ENCODE assay signal across 8 cellular contexts in the genomic region with DNA sequence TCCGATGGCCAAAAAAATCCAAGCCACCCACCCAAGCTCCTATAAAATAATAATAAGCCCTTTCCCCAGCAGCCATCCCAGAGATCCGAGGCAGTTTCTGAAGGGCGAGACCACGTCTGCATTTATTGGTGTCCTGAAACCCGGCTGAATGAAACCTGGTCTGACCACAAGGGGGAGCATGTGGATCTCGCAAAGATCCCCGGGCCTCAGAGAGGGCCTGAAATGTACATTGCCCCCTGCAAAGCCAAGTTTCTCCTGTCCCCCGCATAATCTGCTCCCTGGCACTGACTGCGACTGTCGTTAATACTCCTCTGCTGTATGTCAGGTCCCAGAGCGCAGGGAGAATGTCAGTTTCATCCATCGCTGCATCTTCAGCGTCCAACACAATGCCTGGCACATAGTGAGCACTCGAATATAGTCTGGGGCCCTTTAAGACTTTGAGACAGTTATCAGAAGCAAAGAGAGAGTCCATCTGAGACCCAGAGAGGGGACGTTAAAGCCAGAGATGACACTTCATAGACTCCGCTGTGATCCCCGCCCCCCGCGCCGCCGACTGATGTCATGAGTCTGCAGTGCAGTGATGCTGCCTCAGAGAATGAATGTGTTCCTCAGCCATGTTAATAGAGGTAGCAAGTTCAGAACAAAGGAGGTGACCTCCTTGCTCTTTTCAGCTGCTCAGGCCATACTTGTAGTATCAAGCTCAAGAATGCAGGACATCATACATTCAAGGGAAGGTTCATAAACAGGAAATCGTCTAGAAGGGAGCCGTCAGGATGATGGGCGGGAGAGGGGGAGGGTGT.
DNase-seq lines count a peak whose midpoint lies in the region; ATAC-seq and TF ChIP-seq lines count a peak whose summit lies in the region.

No MANE protein-coding gene starts in this region.

- peak; percentile 83 for TF ChIP-seq RAD21 in Ishikawa (IDR thresholded peaks at IDR 0.05; ENCODE audit: low read depth)

- peaks cover 20% of the 10 kb centered on the region for H3F3A ChIP-seq in neural progenitor cell (ENCODE audit: low read depth)

- TF ChIP-seq CTCF in Panc1 (IDR thresholded peaks at IDR 0.05) (peak; percentile 83), fibroblast of pulmonary artery (IDR thresholded peaks at IDR 0.05; ENCODE audit: low read length, missing control alignments) (peak; percentile 85), neural progenitor cell (IDR thresholded peaks at IDR 0.05) (peak; percentile 88)

- intact Hi-C loops in Panc1 (cut with micrococcal nuclease; ENCODE audit: unreplicated experiment): loop anchor here (2.0 to 10.0 kb wide), 3 partner anchors 67 to 287 kb away; partner anchors contain the start of gene CFAP77

- no peak for TF ChIP-seq EP300 in Ishikawa (IDR thresholded peaks at IDR 0.05; ENCODE audit: borderline replicate concordance)

- peaks cover 3% of the 10 kb centered on the region for H3K36me3 Mint-ChIP-seq in neural progenitor cell

- H3K27ac Mint-ChIP-seq in neural progenitor cell: no peak overlapping the region
- H3K27ac Mint-ChIP-seq in stimulated activated naive CD8-positive, alpha-beta T cell treated with anti-CD3 and anti-CD28 coated beads, Interleukin-15, amount 100 ng/mL, for 72 hours: no peak overlapping the region

- H3K4me3 Mint-ChIP-seq in neural progenitor cell: peak overlapping the region; percentile 50
- H3K4me3 Mint-ChIP-seq in stimulated activated naive CD8-positive, alpha-beta T cell treated with anti-CD3 and anti-CD28 coated beads, Interleukin-15, amount 100 ng/mL, for 72 hours: no peak overlapping the region

- no TSS peak for BruUV-seq in Panc1 (replicated peaks; lab: Mats Ljungman, UMichigan)

- H3K4me3 ChIP-seq in Panc1 (ENCODE audit: low read depth in 2 of 2, low read length in 2 of 2) (no peak overlapping the region), fibroblast of pulmonary artery (replicated peaks; ENCODE audit: low read depth, low read length) (no peak overlapping the region), neural progenitor cell (no peak overlapping the region)

- H3K27ac ChIP-seq in Panc1 (ENCODE audit: low read length) (no peak overlapping the region), neural progenitor cell (no peak overlapping the region)

- H3K79me2 ChIP-seq in neural progenitor cell (ENCODE audit: low read depth): no peaks in the 10 kb centered on the region

- DNase-seq in COLO668 (lab: John Stamatoyannopoulos, UW; ENCODE audit: unreplicated experiment): peak; percentile 59
- DNase-seq in Panc1 (ENCODE audit: low read depth, low spot score): peak; percentile 32
- peak; percentile 77 to 78 for DNase-seq in activated T-cell treated with anti-CD3 and anti-CD28 coated beads, Interleukin-2, amount 50 U/mL, for 48 hours
- peak; percentile 76 for DNase-seq in fibroblast of pulmonary artery (ENCODE audit: low read depth)
- DNase-seq in neural progenitor cell (ENCODE audit: low spot score): peak; percentile 84
- DNase-seq in stimulated activated naive CD8-positive, alpha-beta T cell treated with anti-CD3 and anti-CD28 coated beads, Interleukin-15, amount 100 ng/mL, for 72 hours: peak; percentile 52 to 64

- H3K9me3 ChIP-seq in Panc1 (ENCODE audit: control insufficient read depth, insufficient read depth, low read depth, low read length) (no peaks in the 10 kb centered on the region), neural progenitor cell (ENCODE audit: low read depth) (no peaks in the 10 kb centered on the region)

- H3K27me3 Mint-ChIP-seq in neural progenitor cell (ENCODE audit: insufficient read depth, low read depth): peaks cover 13% of the 10 kb centered on the region
- H3K27me3 Mint-ChIP-seq in stimulated activated naive CD8-positive, alpha-beta T cell treated with anti-CD3 and anti-CD28 coated beads, Interleukin-15, amount 100 ng/mL, for 72 hours: peaks cover 84% of the 10 kb centered on the region

- no peaks in the 10 kb centered on the region for H4K20me1 ChIP-seq in neural progenitor cell (ENCODE audit: low read depth)

- H3K27me3 ChIP-seq in Panc1 (ENCODE audit: control insufficient read depth, insufficient read depth, low read length) (no peaks in the 10 kb centered on the region; the same call in 1 of the 2 replicates), neural progenitor cell (peaks cover 5% of the 10 kb centered on the region)

- in situ Hi-C loops in Panc1 (cut with HindIII; ENCODE audit: low pct_unique_long_range_greater_than_20kb, low sequenced_read_pairs): no loop called here

- H3K4me2 ChIP-seq in neural progenitor cell: no peak overlapping the region

- POLR2A ChIA-PET in Panc1 (lab: Charles Lee): no interaction called here

- CTCF ChIA-PET in Panc1 (lab: Charles Lee): interaction anchor here (0.6 to 1.0 kb wide), 3 partner anchors 57 to 143 kb away, joined by 3 to 5 read pairs (median 5); no protein-coding TSS in a partner anchor

- H3K4me1 Mint-ChIP-seq in neural progenitor cell: peaks cover 55% of the 10 kb centered on the region
- H3K4me1 Mint-ChIP-seq in stimulated activated naive CD8-positive, alpha-beta T cell treated with anti-CD3 and anti-CD28 coated beads, Interleukin-15, amount 100 ng/mL, for 72 hours: no peaks in the 10 kb centered on the region

- ATAC-seq in Panc1 (peak; percentile 88), HG03457 (IDR thresholded peaks at IDR 0.05; ENCODE audit: unreplicated experiment) (no peak)
- ATAC-seq in stimulated activated naive CD8-positive, alpha-beta T cell treated with anti-CD3 and anti-CD28 coated beads, Interleukin-15, amount 100 ng/mL, for 72 hours: peak; percentile 79

- no peak overlapping the region for H3K9ac ChIP-seq in neural progenitor cell

- H2AFZ ChIP-seq in neural progenitor cell (replicated peaks): no peak overlapping the region

- no peaks in the 10 kb centered on the region for H3K9me3 Mint-ChIP-seq in neural progenitor cell
- H3K9me3 Mint-ChIP-seq in stimulated activated naive CD8-positive, alpha-beta T cell treated with anti-CD3 and anti-CD28 coated beads, Interleukin-15, amount 100 ng/mL, for 72 hours: no peaks in the 10 kb centered on the region

- H3K4me1 ChIP-seq in Panc1 (ENCODE audit: control insufficient read depth, insufficient read depth, low read length) (no peaks in the 10 kb centered on the region), neural progenitor cell (peaks cover 20% of the 10 kb centered on the region)

- H3K36me3 ChIP-seq in Panc1 (ENCODE audit: control insufficient read depth, insufficient read depth, low read length) (no peaks in the 10 kb centered on the region), neural progenitor cell (no peaks in the 10 kb centered on the region)

TF ChIP-seq in Ishikawa, 13 proteins besides CTCF, POLR2A, EP300 and RAD21:
- TF ChIP-seq, protein P1, sequence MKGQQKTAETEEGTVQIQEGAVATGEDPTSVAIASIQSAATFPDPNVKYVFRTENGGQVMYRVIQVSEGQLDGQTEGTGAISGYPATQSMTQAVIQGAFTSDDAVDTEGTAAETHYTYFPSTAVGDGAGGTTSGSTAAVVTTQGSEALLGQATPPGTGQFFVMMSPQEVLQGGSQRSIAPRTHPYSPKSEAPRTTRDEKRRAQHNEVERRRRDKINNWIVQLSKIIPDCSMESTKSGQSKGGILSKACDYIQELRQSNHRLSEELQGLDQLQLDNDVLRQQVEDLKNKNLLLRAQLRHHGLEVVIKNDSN (IDR thresholded peaks at IDR 0.05): no peak

Comparison
In these comparisons a context has a peak if more than half of its experiments do, and no peak if none do; other contexts are left out.
1. DNase-seq: peak in every context shown above with its lines; median percentile 84 in neural progenitor cell; 78 in activated T-cell treated with anti-CD3 and anti-CD28 coated beads, Interleukin-2, amount 50 U/mL, for 48 hours; 76 in fibroblast of pulmonary artery; 59 in COLO668; 58 in stimulated activated naive CD8-positive, alpha-beta T cell treated with anti-CD3 and anti-CD28 coated beads, Interleukin-15, amount 100 ng/mL, for 72 hours; 32 in Panc1.